Comparison of ENCODE assay signal across 9 cellular contexts in the genomic region with DNA sequence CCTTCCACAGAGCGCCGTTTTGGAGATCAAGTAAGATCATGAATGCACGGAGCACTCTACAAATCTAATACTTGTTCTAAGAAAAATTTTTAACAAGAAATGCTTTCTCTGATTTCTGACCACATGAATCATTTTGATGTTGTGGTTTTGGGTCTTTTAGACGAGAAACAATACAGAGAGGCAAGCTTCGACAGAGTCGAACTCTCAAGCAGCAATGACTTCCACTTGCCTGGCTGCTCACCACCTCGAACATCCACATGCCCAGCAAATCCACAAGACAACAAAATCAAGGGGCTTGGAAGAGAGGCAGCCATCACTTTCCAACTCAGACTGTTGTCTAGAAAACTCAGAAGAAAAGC.
DNase-seq lines count a peak whose midpoint lies in the region; ATAC-seq lines count a peak whose summit lies in the region.
"Had no signal": no experiment of that assay in that cellular context is flagged by ENCODE, and none has a peak within 500 bp of the region (broad histone marks: within the 10 kb centered on the region; RNA-seq: fewer than 3 reads in every experiment).

No MANE protein-coding gene starts in this region.

- DNase-seq in ELR (ENCODE audit: low read depth) (peak; percentile 68), SJSA1 (ENCODE audit: low read depth in 1 of 2, low spot score in 2 of 2) (no peak), sciatic nerve (ENCODE audit: low spot score) (no peak), GM19240 (ENCODE audit: insufficient read length, low spot score) (no peak)
- no peak for DNase-seq in effector memory CD4-positive, alpha-beta T cell
- DNase-seq: left cardiac atrium, NCI-H345 had no signal

- no peak overlapping the region for H3K4me3 ChIP-seq in SJSA1
- no peak overlapping the region for H3K4me3 ChIP-seq in effector memory CD4-positive, alpha-beta T cell (ENCODE audit: insufficient read depth, low read depth, low read length, poor library complexity, severe bottlenecking)
- no peak overlapping the region for H3K4me3 ChIP-seq in skin epidermis

- no peak for ATAC-seq in sciatic nerve
- ATAC-seq in HG02970 (IDR thresholded peaks at IDR 0.05; ENCODE audit: low FRiP score, unreplicated experiment): no peak

- H3K27me3 ChIP-seq in SJSA1 (replicated peaks): no peaks in the 10 kb centered on the region
- H3K27me3 ChIP-seq in effector memory CD4-positive, alpha-beta T cell (replicated peaks; ENCODE audit: control insufficient read depth, insufficient read depth, low read length, poor library complexity, severe bottlenecking): no peaks in the 10 kb centered on the region

- no peaks in the 10 kb centered on the region for H3K9me3 ChIP-seq in SJSA1 (replicated peaks)
- H3K9me3 ChIP-seq in effector memory CD4-positive, alpha-beta T cell (ENCODE audit: control insufficient read depth, low read length): no peaks in the 10 kb centered on the region

- 0 out of 2 replicates have a peak, but pooled peaks cover 2% of the 10 kb centered on the region for H3K36me3 ChIP-seq in SJSA1
- peaks cover 14% of the 10 kb centered on the region for H3K36me3 ChIP-seq in effector memory CD4-positive, alpha-beta T cell (ENCODE audit: control insufficient read depth, insufficient read depth, low read length)

- intact Hi-C loops in sciatic nerve (cut with DNase I): no loop called here

- peaks cover 57% of the 10 kb centered on the region for H3K4me1 ChIP-seq in SJSA1 (replicated peaks)
- peaks cover 37% of the 10 kb centered on the region for H3K4me1 ChIP-seq in effector memory CD4-positive, alpha-beta T cell (ENCODE audit: control insufficient read depth, insufficient read depth, low read length, poor library complexity, severe bottlenecking)

- H3K27ac ChIP-seq in SJSA1: peak overlapping the region; percentile 86
- peak overlapping the region; percentile 58 for H3K27ac ChIP-seq in effector memory CD4-positive, alpha-beta T cell (ENCODE audit: insufficient read depth, low read length, poor library complexity, severe bottlenecking)
- H3K27ac ChIP-seq in skin epidermis: peak overlapping the region in 18 of 21 experiments; percentile 3 to 85 (median 68)
